In the genomic region with DNA sequence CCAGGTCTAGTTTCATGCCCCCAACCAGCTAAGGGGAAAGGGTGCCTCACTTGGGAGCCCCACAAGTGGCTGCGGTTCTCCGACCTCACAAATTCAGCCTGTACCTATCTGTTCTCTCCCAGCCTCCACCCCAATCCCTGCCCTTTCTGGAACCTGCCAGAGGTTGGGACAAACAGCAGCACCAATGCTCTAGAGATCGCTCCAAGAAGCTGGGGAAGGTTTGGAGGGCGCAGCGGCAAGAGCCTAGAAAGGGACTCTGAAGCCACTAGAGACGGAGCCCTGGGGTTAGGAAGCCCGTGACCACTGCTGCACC, we compare ENCODE assay signal across 15 cellular contexts.
DNase-seq lines count a peak whose midpoint lies in the region; ATAC-seq, FAIRE-seq and TF ChIP-seq lines count a peak whose summit lies in the region.
"Had no signal": no experiment of that assay in that cellular context is flagged by ENCODE, and none has a peak within 500 bp of the region (broad histone marks: within the 10 kb centered on the region; RNA-seq: fewer than 3 reads in every experiment).

No MANE protein-coding gene starts in this region.

- no peak overlapping the region for H3K4me2 ChIP-seq in GM23248 (ENCODE audit: unreplicated experiment)
- H3K4me2 ChIP-seq: BLaER1 treated with 17β-estradiol and CSF1 and Interleukin-3, amounts not matched to agents 10 nM and 100 nM; GM23338 had no signal

- H3K4me1 ChIP-seq in GM23248 (ENCODE audit: insufficient read depth) (peaks cover 20% of the 10 kb centered on the region), RWPE2 (ENCODE audit: insufficient read depth, poor library complexity, severe bottlenecking) (peaks cover 12% of the 10 kb centered on the region), kidney (ENCODE audit: control insufficient read depth in 1 of 2, insufficient read depth in 1 of 2, low read depth in 1 of 2, low read length in 2 of 2) (peaks cover 0 to 1% of the 10 kb centered on the region in 2 donors)
- H3K4me1 ChIP-seq: BLaER1 treated with 17β-estradiol and CSF1 and Interleukin-3, amounts not matched to agents 10 nM and 100 nM had no signal

- in situ Hi-C loops in GM23248 (cut with MboI), result no loop called here

- H3K27me3 ChIP-seq in GM23248 (replicated peaks; ENCODE audit: insufficient read depth), result no peaks in the 10 kb centered on the region
- H3K27me3 ChIP-seq in RWPE2 (ENCODE audit: insufficient read depth, poor library complexity, severe bottlenecking), result no peaks in the 10 kb centered on the region
- H3K27me3 ChIP-seq: BLaER1 treated with 17β-estradiol and CSF1 and Interleukin-3, amounts not matched to agents 10 nM and 100 nM had no signal

- FAIRE-seq in kidney (lab: Jason Lieb, UNC), result no peak
- FAIRE-seq: GM19239 had no signal

- no peaks in the 10 kb centered on the region for H3K36me3 ChIP-seq in GM23248 (ENCODE audit: low read depth)
- H3K36me3 ChIP-seq in RWPE2 (ENCODE audit: low read depth), result no peaks in the 10 kb centered on the region
- no peaks in the 10 kb centered on the region for H3K36me3 ChIP-seq in kidney (ENCODE audit: control insufficient read depth in 1 of 2, insufficient read depth in 2 of 2, low read length in 2 of 2)
- H3K36me3 ChIP-seq: BLaER1 treated with 17β-estradiol and CSF1 and Interleukin-3, amounts not matched to agents 10 nM and 100 nM had no signal

- H3K9me2 ChIP-seq in GM23248 (ENCODE audit: insufficient read depth), result no peaks in the 10 kb centered on the region

- H4K20me1 ChIP-seq in GM23248 (ENCODE audit: insufficient read depth), result no peaks in the 10 kb centered on the region

- no peaks in the 10 kb centered on the region for H3K79me2 ChIP-seq in GM23248 (ENCODE audit: insufficient read depth)

- H3K27ac ChIP-seq in GM23248, result peak overlapping the region; percentile 70
- peak overlapping the region; percentile 44 for H3K27ac ChIP-seq in RWPE2 (ENCODE audit: poor library complexity, severe bottlenecking)
- no peak overlapping the region for H3K27ac ChIP-seq in kidney (ENCODE audit: low read depth in 2 of 2, low read length in 2 of 2)
- H3K27ac ChIP-seq: BLaER1 treated with 17β-estradiol and CSF1 and Interleukin-3, amounts not matched to agents 10 nM and 100 nM had no signal

- peak overlapping the region; percentile 39; the same call in 1 of the 2 replicates for H2AFZ ChIP-seq in GM23248
- H2AFZ ChIP-seq: GM23338 had no signal

- DNase-seq in GM23248 (no peak), RWPE2 (ENCODE audit: low spot score) (no peak), kidney (peak; percentile 43), posterior vena cava (ENCODE audit: low spot score) (peak; percentile 16), superior temporal gyrus (ENCODE audit: extremely low spot score) (no peak)
- DNase-seq in activated naive CD4-positive, alpha-beta T cell (lab: John Stamatoyannopoulos, UW), result no peak
- DNase-seq: ACHN; CD4-positive, CD25-positive, alpha-beta regulatory T cell; DMS53; GF-D8; H7 had no signal

- H3K4me3 ChIP-seq in GM23248 (no peak overlapping the region), RWPE2 (ENCODE audit: severe bottlenecking) (no peak overlapping the region), kidney (ENCODE audit: low read length in 2 of 2) (no peak overlapping the region)
- H3K4me3 ChIP-seq: BLaER1 treated with 17β-estradiol and CSF1 and Interleukin-3, amounts not matched to agents 10 nM and 100 nM; GM23338 had no signal

- TF ChIP-seq CTCF in RWPE2 (IDR thresholded peaks at IDR 0.05; ENCODE audit: poor library complexity, severe bottlenecking), result no peak
- no peak for TF ChIP-seq CTCF in kidney (IDR thresholded peaks at IDR 0.05; ENCODE audit: borderline replicate concordance, extremely low read depth, insufficient read depth)

- intact Hi-C loops in kidney (cut with DNase I), result no loop called here
- intact Hi-C loops in posterior vena cava (cut with DNase I), result no loop called here

- peaks cover 13% of the 10 kb centered on the region for H3F3A ChIP-seq in GM23248 (ENCODE audit: insufficient read depth)

- H3K9ac ChIP-seq in GM23248, result no peak overlapping the region
- no peak overlapping the region for H3K9ac ChIP-seq in kidney (ENCODE audit: low read length in 2 of 2)
- H3K9ac ChIP-seq: BLaER1 treated with 17β-estradiol and CSF1 and Interleukin-3, amounts not matched to agents 10 nM and 100 nM had no signal

- ATAC-seq in RWPE2 (ENCODE audit: low read depth), result no peak
- no peak for ATAC-seq in GM19328 (IDR thresholded peaks at IDR 0.05; ENCODE audit: unreplicated experiment)
- ATAC-seq: GM23338 had no signal

- no peaks in the 10 kb centered on the region for H3K9me3 ChIP-seq in GM23248 (ENCODE audit: low read depth)
- no peaks in the 10 kb centered on the region for H3K9me3 ChIP-seq in RWPE2 (ENCODE audit: severe bottlenecking)
- no peaks in the 10 kb centered on the region for H3K9me3 ChIP-seq in kidney (ENCODE audit: control insufficient read depth in 1 of 2, low read length in 2 of 2)
- H3K9me3 ChIP-seq: BLaER1 treated with 17β-estradiol and CSF1 and Interleukin-3, amounts not matched to agents 10 nM and 100 nM had no signal

- 94 to 98% methylated on average over 7 of the region's 7 CpGs for WGBS in GM23248 (ENCODE audit: low coverage in 1 of 2, low lambda C conversion rate in 2 of 2, missing lambda C conversion rate in 2 of 2), 2 experiments

Comparison
In these comparisons a context has a peak if more than half of its experiments do, and no peak if none do; other contexts are left out.
1. DNase-seq: peak in kidney (single experiment) and posterior vena cava (single experiment); none in GM23248 (single experiment), RWPE2 (single experiment), activated naive CD4-positive, alpha-beta T cell (0 of 4) and superior temporal gyrus (single experiment).
2. H3K27ac ChIP-seq: peak in GM23248 (single experiment) and RWPE2 (single experiment); none in kidney (0 of 2).